Comparison of ENCODE assay signal across 8 cellular contexts in the genomic region with DNA sequence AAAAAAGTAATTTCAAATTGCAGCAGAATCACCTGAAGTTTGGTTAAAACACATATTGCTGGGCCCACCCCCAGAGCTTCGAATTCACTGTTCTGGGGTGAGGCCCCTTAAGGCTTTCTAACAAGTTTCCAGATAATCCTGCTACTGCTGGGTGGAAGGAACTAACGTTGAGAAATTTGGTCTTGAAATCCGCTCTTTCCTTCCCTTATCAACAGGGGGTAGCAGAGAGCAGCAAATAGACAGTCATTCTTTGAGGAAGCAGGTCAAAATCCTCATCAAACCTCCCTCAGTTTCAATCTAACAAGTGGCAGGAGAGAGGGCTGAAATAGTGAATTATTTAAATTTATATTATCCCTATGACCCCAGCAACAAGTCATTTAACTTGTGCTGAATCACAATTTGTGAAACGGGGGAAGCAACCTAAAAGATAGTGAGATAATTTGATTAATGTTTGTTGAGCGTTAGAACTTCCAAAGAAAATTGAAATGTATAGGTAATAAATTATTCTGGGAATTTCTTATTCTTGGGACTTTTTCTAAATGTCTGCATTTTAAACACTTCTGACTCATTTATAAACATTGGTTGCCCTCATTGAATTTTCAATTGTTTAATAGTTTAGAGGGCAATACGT. TPM values are rescaled to one million over a fixed set of nuclear protein-coding genes. Genes with fewer than 3 reads are reported as not detected.
DNase-seq lines count a peak whose midpoint lies in the region; ATAC-seq and TF ChIP-seq lines count a peak whose summit lies in the region.

No MANE protein-coding gene starts in this region.

- H4K20me1 ChIP-seq in PC-9 (ENCODE audit: insufficient read depth): no peaks in the 10 kb centered on the region

- no peak overlapping the region for H3K4me3 ChIP-seq in PC-9
- no peak overlapping the region for H3K4me3 ChIP-seq in liver (ENCODE audit: low read depth in 1 of 3, low read length in 3 of 3)
- H3K4me3 ChIP-seq in upper lobe of right lung: no peak overlapping the region

- H3K36me3 ChIP-seq in PC-9 (ENCODE audit: low read depth) (no peaks in the 10 kb centered on the region), liver (ENCODE audit: control insufficient read depth in 4 of 4, insufficient read depth in 3 of 4, low read depth in 1 of 4, low read length in 3 of 4) (no peaks in the 10 kb centered on the region), upper lobe of right lung (no peaks in the 10 kb centered on the region)

- ATAC-seq in upper lobe of right lung: peak; percentile 82

- peaks cover 16% of the 10 kb centered on the region for H3F3A ChIP-seq in PC-9 (ENCODE audit: insufficient read depth, low read depth)

- H3K9ac ChIP-seq in liver (ENCODE audit: low read depth in 1 of 2, low read length in 2 of 2): no peak overlapping the region

- BruUV-seq in PC-9 (replicated peaks; lab: Mats Ljungman, UMichigan): no TSS peak

- H3K4me1 ChIP-seq in PC-9 (replicated peaks; ENCODE audit: insufficient read depth): peaks cover 19% of the 10 kb centered on the region
- peaks cover 0 to 3% (median 2%) of the 10 kb centered on the region in 4 donors for H3K4me1 ChIP-seq in liver (ENCODE audit: control insufficient read depth in 4 of 4, insufficient read depth in 4 of 4, low read length in 3 of 4)
- peaks cover 4% of the 10 kb centered on the region for H3K4me1 ChIP-seq in upper lobe of right lung

- WGBS in liver: 37% methylated on average over 6 of the region's 6 CpGs

- peak; percentile 54 for DNase-seq in AG08396 (ENCODE audit: low spot score)
- peak; percentile 53 for DNase-seq in GM04504 (ENCODE audit: low read depth)
- DNase-seq in PC-9: peak; percentile 58 to 66
- peak; percentile 66 for DNase-seq in cerebellar cortex (ENCODE audit: low spot score)
- no peak for DNase-seq in upper lobe of right lung
- no peak for DNase-seq in posterior cingulate gyrus

- H3K4me2 ChIP-seq in PC-9: no peak overlapping the region

- H3K9me2 ChIP-seq in PC-9 (ENCODE audit: insufficient read depth): no peaks in the 10 kb centered on the region

- H3K27ac ChIP-seq in PC-9: no peak overlapping the region
- no peak overlapping the region for H3K27ac ChIP-seq in liver (ENCODE audit: low read depth in 1 of 2, low read length in 2 of 2)
- no peak overlapping the region for H3K27ac ChIP-seq in upper lobe of right lung

- TF ChIP-seq RAD21 in liver (IDR thresholded peaks at IDR 0.05): peak; percentile 93 to 94

- intact Hi-C loops in PC-9 (cut with micrococcal nuclease; ENCODE audit: unreplicated experiment): loop anchor here (1.0 to 5.0 kb wide), 3 partner anchors 22 to 268 kb away; partner anchors contain the start of gene MALSU1
- intact Hi-C loops in upper lobe of right lung (cut with DNase I): no loop called here
- intact Hi-C loops in posterior cingulate gyrus (cut with DNase I): loop anchor here (5.0 kb wide), 2 partner anchors 90 to 185 kb away; no protein-coding TSS in a partner anchor

- H3K79me2 ChIP-seq in PC-9 (ENCODE audit: low read depth): no peaks in the 10 kb centered on the region

- H3K27me3 ChIP-seq in PC-9 (ENCODE audit: insufficient read depth, low read depth): no peaks in the 10 kb centered on the region
- no peaks in the 10 kb centered on the region for H3K27me3 ChIP-seq in liver (ENCODE audit: control insufficient read depth in 4 of 4, insufficient read depth in 4 of 4, low read length in 3 of 4)
- H3K27me3 ChIP-seq in upper lobe of right lung: no peaks in the 10 kb centered on the region

- H2AFZ ChIP-seq in PC-9: no peak overlapping the region

- POLR2A ChIA-PET in PC-9 (lab: Charles Lee; ENCODE audit: unreplicated experiment): no interaction called here

- H3K9me3 ChIP-seq in PC-9 (ENCODE audit: insufficient read depth, low read depth) (no peaks in the 10 kb centered on the region), liver (ENCODE audit: control insufficient read depth in 4 of 4, low read length in 3 of 4) (no peaks in the 10 kb centered on the region), upper lobe of right lung (no peaks in the 10 kb centered on the region)

- TF ChIP-seq CTCF in LNCAP (IDR thresholded peaks at IDR 0.05) (peak; percentile 74), PC-9 (conservative IDR thresholded peaks at IDR 0.05) (peak; percentile 95), liver (IDR thresholded peaks at IDR 0.05; ENCODE audit: low read depth, low read length, missing input control) (peak; percentile 83), upper lobe of right lung (IDR thresholded peaks at IDR 0.05) (peak; percentile 73)

- CTCF ChIA-PET in PC-9 (lab: Charles Lee): interaction anchor here (0.6 kb wide), 1 partner anchor 251 kb away, joined by 9 read pairs; no protein-coding TSS in a partner anchor

TF ChIP-seq in liver, 16 proteins besides CTCF, POLR2A, EP300 and RAD21:
- TF ChIP-seq HNF4G (IDR thresholded peaks at IDR 0.05): no peak
- TF ChIP-seq FOXA2 (IDR thresholded peaks at IDR 0.05): no peak
- TF ChIP-seq MAX (IDR thresholded peaks at IDR 0.05): no peak
- TF ChIP-seq REST (IDR thresholded peaks at IDR 0.05): no peak
- TF ChIP-seq NR2F2 (IDR thresholded peaks at IDR 0.05): no peak
- TF ChIP-seq, protein P1, sequence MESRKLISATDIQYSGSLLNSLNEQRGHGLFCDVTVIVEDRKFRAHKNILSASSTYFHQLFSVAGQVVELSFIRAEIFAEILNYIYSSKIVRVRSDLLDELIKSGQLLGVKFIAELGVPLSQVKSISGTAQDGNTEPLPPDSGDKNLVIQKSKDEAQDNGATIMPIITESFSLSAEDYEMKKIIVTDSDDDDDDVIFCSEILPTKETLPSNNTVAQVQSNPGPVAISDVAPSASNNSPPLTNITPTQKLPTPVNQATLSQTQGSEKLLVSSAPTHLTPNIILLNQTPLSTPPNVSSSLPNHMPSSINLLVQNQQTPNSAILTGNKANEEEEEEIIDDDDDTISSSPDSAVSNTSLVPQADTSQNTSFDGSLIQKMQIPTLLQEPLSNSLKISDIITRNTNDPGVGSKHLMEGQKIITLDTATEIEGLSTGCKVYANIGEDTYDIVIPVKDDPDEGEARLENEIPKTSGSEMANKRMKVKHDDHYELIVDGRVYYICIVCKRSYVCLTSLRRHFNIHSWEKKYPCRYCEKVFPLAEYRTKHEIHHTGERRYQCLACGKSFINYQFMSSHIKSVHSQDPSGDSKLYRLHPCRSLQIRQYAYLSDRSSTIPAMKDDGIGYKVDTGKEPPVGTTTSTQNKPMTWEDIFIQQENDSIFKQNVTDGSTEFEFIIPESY (IDR thresholded peaks at IDR 0.05): no peak
- peak in 1 of 2 donors; percentile 32 for TF ChIP-seq HNF4A (conservative IDR thresholded peaks at IDR 0.05)
- TF ChIP-seq TAF1 (conservative IDR thresholded peaks at IDR 0.05): no peak
- no peak for TF ChIP-seq YY1 (IDR thresholded peaks at IDR 0.05)
- no peak for TF ChIP-seq GABPA (IDR thresholded peaks at IDR 0.05 in 1 of 2, conservative IDR thresholded peaks at IDR 0.05 in 1 of 2)
- peak in 1 of 2 donors; percentile 28 for TF ChIP-seq RXRA (IDR thresholded peaks at IDR 0.05)
- TF ChIP-seq FOXA1 (IDR thresholded peaks at IDR 0.05): no peak
- no peak for TF ChIP-seq EGR1 (IDR thresholded peaks at IDR 0.05; ENCODE audit: low read depth in 2 of 2)
TF ChIP-seq in liver: peak in this region for 2.

RNA-seq across cellular contexts. Expression of gene MALSU1, which starts 21.7 kb away (rescaled TPM):
- 105 and 133 TPM in 2 replicates for total RNA-seq in PC-9 (2021)
- total RNA-seq in liver: 10 to 100 TPM; 30.3 to 41.6 TPM
- 10 to 100 TPM; 39.4 to 84.6 TPM for polyA plus RNA-seq in liver
- total RNA-seq in upper lobe of right lung: 42.2 TPM

RNA-seq across cellular contexts. Expression of gene GPNMB, which starts 30.9 kb away (rescaled TPM):
- 13.3 and 17.4 TPM in 2 replicates for total RNA-seq in PC-9 (2021)
- total RNA-seq in liver: 10 to 100 TPM in 1 of 2 donors, 1 to 10 TPM in 1; 4.8 to 10.5 TPM
- polyA plus RNA-seq in liver: 1 to 10 TPM; 2.6 to 5.1 TPM
- total RNA-seq in upper lobe of right lung: 322 TPM

Comparison
In these comparisons a context has a peak if more than half of its experiments do, and no peak if none do; other contexts are left out.
1. DNase-seq: peak in AG08396 (single experiment), GM04504 (single experiment), PC-9 (2 of 2) and cerebellar cortex (single experiment); none in upper lobe of right lung (single experiment) and posterior cingulate gyrus (0 of 10).
2. RNA of gene GPNMB, which starts 30.9 kb away (total RNA-seq): 322 TPM in upper lobe of right lung (single experiment); 13.3 to 17.4 TPM in PC-9 and 4.8 to 10.5 TPM in liver; every median in the first group is over 10 times any median in the second.
3. Peak in every context shown above with its lines, with median percentiles within 50 percentile points of each other: CTCF ChIP-seq.